8 cellular contexts compared by ENCODE assay signal in the genomic region with DNA sequence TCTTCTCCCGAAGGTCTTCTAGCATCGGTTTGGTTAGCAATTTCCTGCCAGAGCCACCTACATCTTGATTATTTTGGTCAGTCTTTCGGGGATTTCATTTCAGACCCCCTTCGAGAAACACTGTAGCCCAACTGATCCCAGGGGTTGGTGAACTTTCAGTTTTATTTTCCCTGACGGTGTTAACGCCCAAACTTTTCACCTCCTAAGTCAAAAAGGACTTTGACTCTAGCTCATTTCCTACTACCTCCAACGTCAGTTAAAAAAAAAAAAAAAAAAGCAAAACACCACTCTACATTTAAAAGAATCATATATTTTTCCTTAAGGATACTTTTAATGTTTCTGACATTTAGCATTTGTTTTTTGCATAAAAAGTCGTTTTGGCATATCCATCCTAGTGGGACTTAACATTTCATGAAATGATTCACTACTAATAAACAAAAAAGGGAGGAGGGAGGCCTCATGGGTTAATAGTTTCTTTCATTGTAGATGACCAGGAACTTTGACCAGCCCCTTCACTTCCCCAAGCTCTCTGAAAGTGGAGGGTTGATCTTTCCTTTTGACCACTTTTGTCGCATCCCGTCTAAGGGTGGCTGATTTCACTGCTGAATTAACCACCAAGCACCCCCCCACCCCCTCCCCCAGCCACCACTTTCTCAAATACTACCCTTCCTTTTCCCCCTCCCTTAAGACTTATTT. TPM values are rescaled to one million over a fixed set of nuclear protein-coding genes. Genes with fewer than 3 reads are reported as not detected.
DNase-seq lines count a peak whose midpoint lies in the region; ATAC-seq and TF ChIP-seq lines count a peak whose summit lies in the region.

No MANE protein-coding gene starts in this region.

- H3K9me3 ChIP-seq in duodenal mucosa (ENCODE audit: control insufficient read depth in 1 of 2, low read length in 2 of 2), result no peaks in the 10 kb centered on the region

- H3K27me3 Mint-ChIP-seq in natural killer cell treated with Interleukin-12 subunit alpha and Interleukin-12 subunit beta and Interleukin-15 and Interleukin-18, amount 100 ng/mL, for 72 hours, result peaks cover 22 to 26% of the 10 kb centered on the region in 2 donors

- H3K4me3 ChIP-seq in BJ (ENCODE audit: low read depth, low read length) (peak overlapping the region; percentile 37), duodenal mucosa (ENCODE audit: low read depth in 1 of 2, low read length in 2 of 2) (peak overlapping the region; percentile 53 to 68)

- H3K27me3 ChIP-seq in BJ (ENCODE audit: control insufficient read depth, insufficient read depth, low read length) (no peaks in the 10 kb centered on the region), duodenal mucosa (ENCODE audit: control insufficient read depth in 1 of 2, insufficient read depth in 2 of 2, low read length in 2 of 2) (no peaks in the 10 kb centered on the region)

- peaks cover 35 to 37% of the 10 kb centered on the region in 2 donors for H3K4me1 Mint-ChIP-seq in natural killer cell treated with Interleukin-12 subunit alpha and Interleukin-12 subunit beta and Interleukin-15 and Interleukin-18, amount 100 ng/mL, for 72 hours (ENCODE audit: low read depth in 2 of 2)

- POLR2A ChIA-PET in BJ (lab: Charles Lee), result no interaction called here

- H3K9ac ChIP-seq in duodenal mucosa (ENCODE audit: low read depth in 1 of 2, low read length in 2 of 2), result peak overlapping the region; percentile 68 to 77

- ATAC-seq in natural killer cell treated with Interleukin-12 subunit alpha and Interleukin-12 subunit beta and Interleukin-15 and Interleukin-18, amount 100 ng/mL, for 72 hours, result no peak

- DNase-seq in BJ (ENCODE audit: low read depth) (no peak), M059J (ENCODE audit: low read depth) (peak; percentile 38), SIG-M5 treated with dmso at 0.1 percent for 504 hours (lab: John Stamatoyannopoulos, UW; ENCODE audit: unreplicated experiment) (no peak), NCI-H1417 (lab: John Stamatoyannopoulos, UW) (no peak), foreskin melanocyte (no peak), HPDE6-E6E7 (ENCODE audit: extremely low spot score) (no peak)
- no peak for DNase-seq in natural killer cell treated with Interleukin-12 subunit alpha and Interleukin-12 subunit beta and Interleukin-15 and Interleukin-18, amount 100 ng/mL, for 72 hours (ENCODE audit: low spot score)

- no peaks in the 10 kb centered on the region for H3K9me3 Mint-ChIP-seq in natural killer cell treated with Interleukin-12 subunit alpha and Interleukin-12 subunit beta and Interleukin-15 and Interleukin-18, amount 100 ng/mL, for 72 hours

- peaks cover 11% of the 10 kb centered on the region for H3K36me3 Mint-ChIP-seq in natural killer cell treated with Interleukin-12 subunit alpha and Interleukin-12 subunit beta and Interleukin-15 and Interleukin-18, amount 100 ng/mL, for 72 hours

- peak overlapping the region; percentile 87 for H3K27ac ChIP-seq in duodenal mucosa (ENCODE audit: low read depth, low read length)

- no peak for TF ChIP-seq CTCF in BJ (IDR thresholded peaks at IDR 0.05; ENCODE audit: insufficient read depth, low read depth, low read length)

- H3K4me1 ChIP-seq in duodenal mucosa (ENCODE audit: control insufficient read depth in 1 of 2, insufficient read depth in 2 of 2, low read length in 2 of 2), result peaks cover 26 to 38% of the 10 kb centered on the region in 2 donors

- H3K36me3 ChIP-seq in BJ (ENCODE audit: control insufficient read depth, insufficient read depth, low read length) (no peaks in the 10 kb centered on the region; the same call in 1 of the 2 replicates), duodenal mucosa (ENCODE audit: control insufficient read depth in 1 of 2, insufficient read depth in 2 of 2, low read length in 2 of 2) (no peaks in the 10 kb centered on the region)

- CTCF ChIA-PET in BJ (lab: Yijun Ruan, JAX), result no interaction called here

- peak overlapping the region; percentile 90 for H3K4me3 Mint-ChIP-seq in natural killer cell treated with Interleukin-12 subunit alpha and Interleukin-12 subunit beta and Interleukin-15 and Interleukin-18, amount 100 ng/mL, for 72 hours

- H3K27ac Mint-ChIP-seq in natural killer cell treated with Interleukin-12 subunit alpha and Interleukin-12 subunit beta and Interleukin-15 and Interleukin-18, amount 100 ng/mL, for 72 hours, result peak overlapping the region; percentile 24 to 92

RNA-seq across cellular contexts. Expression of a gene that starts 0.8 kb away (rescaled TPM):
- 7.7 and 11.3 TPM in 2 replicates for polyA plus RNA-seq in BJ (2011; rRNA removed)
- 13.6 and 20.5 TPM in 2 replicates for polyA minus RNA-seq in BJ (2011; rRNA and poly(A)+ RNA removed)
- total RNA-seq in M059J (2014; rRNA removed; shearing (Covaris generic)), result 0.34 and 2.6 TPM in 2 replicates
- 10 to 100 TPM in 1 of 2 donors, 1 to 10 TPM in 1; 8.1 to 10.3 TPM for total RNA-seq in natural killer cell treated with Interleukin-12 subunit alpha and Interleukin-12 subunit beta and Interleukin-15 and Interleukin-18, amount 100 ng/mL, for 72 hours
